20 cellular contexts compared by ENCODE assay signal in the genomic region with DNA sequence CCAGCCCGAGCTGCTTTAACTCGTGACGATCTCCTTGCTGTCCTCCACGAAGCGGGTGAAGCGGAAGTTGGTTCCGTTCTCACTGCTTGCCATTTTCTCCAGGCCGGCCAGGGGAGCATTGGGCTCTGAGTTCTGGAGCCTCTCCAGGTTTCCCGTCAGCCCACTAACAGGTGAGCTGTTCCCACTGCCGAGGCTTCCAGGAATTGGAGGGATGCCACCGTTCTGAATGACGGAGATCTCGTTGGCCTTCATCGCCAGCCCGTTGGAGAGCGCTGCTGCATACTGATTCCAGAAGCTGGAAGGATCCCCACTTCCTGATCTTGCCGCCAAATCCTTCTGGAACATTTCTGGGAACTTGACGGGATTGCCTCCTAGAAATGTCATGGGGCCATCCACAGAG. TPM values are rescaled to one million over a fixed set of nuclear protein-coding genes. Genes with fewer than 3 reads are reported as not detected.
DNase-seq lines count a peak whose midpoint lies in the region; ATAC-seq, FAIRE-seq and TF ChIP-seq lines count a peak whose summit lies in the region.
"Had no signal": no experiment of that assay in that cellular context is flagged by ENCODE, and none has a peak within 500 bp of the region (broad histone marks: within the 10 kb centered on the region; RNA-seq: fewer than 3 reads in every experiment).

No MANE protein-coding gene starts in this region.

- peaks cover 94% of the 10 kb centered on the region for H3K4me1 Mint-ChIP-seq in nephron progenitor cell
- H3K4me1 Mint-ChIP-seq in activated T-helper 1 cell treated with anti-CD3 and anti-CD28 coated beads, Interleukin-12 subunit alpha, Interleukin-12 subunit beta, Interleukin-2, Interleukin-4 antibody, amounts not matched to agents 30 ng/mL and 10 ng/mL and 1 ng/mL, durations not matched to agents 14 hours and 24 hours and 36 hours (ENCODE audit: low read depth), result no peaks in the 10 kb centered on the region

- FAIRE-seq in H54 (lab: Jason Lieb, UNC), result no peak
- FAIRE-seq: D721Med had no signal

- peaks cover 3% of the 10 kb centered on the region for H3K27me3 Mint-ChIP-seq in nephron progenitor cell (ENCODE audit: low read depth, poor library complexity)
- H3K27me3 Mint-ChIP-seq in activated T-helper 1 cell treated with anti-CD3 and anti-CD28 coated beads, Interleukin-12 subunit alpha, Interleukin-12 subunit beta, Interleukin-2, Interleukin-4 antibody, amounts not matched to agents 30 ng/mL and 10 ng/mL and 1 ng/mL, durations not matched to agents 14 hours and 24 hours and 36 hours (ENCODE audit: insufficient read depth), result peaks cover 17% of the 10 kb centered on the region

- no peak for TF ChIP-seq CTCF in nephron progenitor cell (IDR thresholded peaks at IDR 0.05)

- peak overlapping the region; percentile 50 for H3K4me3 Mint-ChIP-seq in nephron progenitor cell
- no peak overlapping the region for H3K4me3 Mint-ChIP-seq in activated T-helper 1 cell treated with anti-CD3 and anti-CD28 coated beads, Interleukin-12 subunit alpha, Interleukin-12 subunit beta, Interleukin-2, Interleukin-4 antibody, amounts not matched to agents 30 ng/mL and 10 ng/mL and 1 ng/mL, durations not matched to agents 14 hours and 24 hours and 36 hours
- H3K4me3 Mint-ChIP-seq: CD4-positive, alpha-beta T cell had no signal

- H3K27ac Mint-ChIP-seq in nephron progenitor cell, result peak overlapping the region; percentile 97
- H3K27ac Mint-ChIP-seq in activated T-helper 1 cell treated with anti-CD3 and anti-CD28 coated beads, Interleukin-12 subunit alpha, Interleukin-12 subunit beta, Interleukin-2, Interleukin-4 antibody, amounts not matched to agents 30 ng/mL and 10 ng/mL and 1 ng/mL, durations not matched to agents 14 hours and 24 hours and 36 hours, result no peak overlapping the region
- H3K27ac Mint-ChIP-seq: CD4-positive, alpha-beta T cell had no signal

- intact Hi-C loops in activated T-helper 1 cell treated with anti-CD3 and anti-CD28 coated beads, Interleukin-12 subunit alpha, Interleukin-12 subunit beta, Interleukin-2, Interleukin-4 antibody, amounts not matched to agents 30 ng/mL and 10 ng/mL and 1 ng/mL, durations not matched to agents 14 hours and 24 hours and 36 hours (cut with micrococcal nuclease), result no loop called here

- DNase-seq in C1 segment of cervical spinal cord (lab: John Stamatoyannopoulos, UW), result peak in 9 of 14 donors; percentile 16 to 86 (median 44)
- DNase-seq in amygdala (lab: John Stamatoyannopoulos, UW), result peak in 40 of 56 donors; percentile 15 to 81 (median 52)
- DNase-seq in hypothalamus (lab: John Stamatoyannopoulos, UW), result peak in 35 of 51 donors; percentile 29 to 85 (median 63)
- DNase-seq in nephron progenitor cell, result no peak
- DNase-seq in activated T-helper 1 cell treated with anti-CD3 and anti-CD28 coated beads, Interleukin-12 subunit alpha, Interleukin-12 subunit beta, Interleukin-2, Interleukin-4 antibody, amounts not matched to agents 30 ng/mL and 10 ng/mL and 1 ng/mL, durations not matched to agents 14 hours and 24 hours and 36 hours (ENCODE audit: low spot score), result no peak
- DNase-seq in H54 (ENCODE audit: insufficient read length, low spot score), result no peak
- no peak for DNase-seq in NCI-H2171 (lab: John Stamatoyannopoulos, UW)
- DNase-seq: AML-193; CD4-positive, alpha-beta T cell; DND-41; GOT3; KG1; NCI-H1105; NCI-H187; NCI-H2171 treated with DMSO at 0.1 percent for 48 hours; NCI-H510A; SIG-M5 had no signal

- ATAC-seq in HG02870 (IDR thresholded peaks at IDR 0.05; ENCODE audit: unreplicated experiment), result no peak

- H3K9me3 Mint-ChIP-seq in nephron progenitor cell, result no peaks in the 10 kb centered on the region
- no peaks in the 10 kb centered on the region for H3K9me3 Mint-ChIP-seq in activated T-helper 1 cell treated with anti-CD3 and anti-CD28 coated beads, Interleukin-12 subunit alpha, Interleukin-12 subunit beta, Interleukin-2, Interleukin-4 antibody, amounts not matched to agents 30 ng/mL and 10 ng/mL and 1 ng/mL, durations not matched to agents 14 hours and 24 hours and 36 hours

- no peak for TF ChIP-seq POLR2A in H54 (IDR thresholded peaks at IDR 0.05; ENCODE audit: low read depth, low read length)

- peaks cover 65% of the 10 kb centered on the region for H3K36me3 Mint-ChIP-seq in nephron progenitor cell (ENCODE audit: low read depth)
- no peaks in the 10 kb centered on the region for H3K36me3 Mint-ChIP-seq in activated T-helper 1 cell treated with anti-CD3 and anti-CD28 coated beads, Interleukin-12 subunit alpha, Interleukin-12 subunit beta, Interleukin-2, Interleukin-4 antibody, amounts not matched to agents 30 ng/mL and 10 ng/mL and 1 ng/mL, durations not matched to agents 14 hours and 24 hours and 36 hours (ENCODE audit: low read depth)

RNA-seq across cellular contexts. Expression of a gene that starts 14.0 kb away (rescaled TPM):
- total RNA-seq in activated T-helper 1 cell treated with anti-CD3 and anti-CD28 coated beads, Interleukin-12 subunit alpha, Interleukin-12 subunit beta, Interleukin-2, Interleukin-4 antibody, amounts not matched to agents 30 ng/mL and 10 ng/mL and 1 ng/mL, durations not matched to agents 14 hours and 24 hours and 36 hours, result not detected in 2 replicates
- total RNA-seq: CD4-positive, alpha-beta T cell; MCF 10A had no signal

Comparison
In these comparisons a context has a peak if more than half of its experiments do, and no peak if none do; other contexts are left out.
1. DNase-seq: peak in C1 segment of cervical spinal cord (9 of 14), amygdala (40 of 56) and hypothalamus (35 of 51); none in nephron progenitor cell (single experiment), activated T-helper 1 cell treated with anti-CD3 and anti-CD28 coated beads, Interleukin-12 subunit alpha, Interleukin-12 subunit beta, Interleukin-2, Interleukin-4 antibody, amounts not matched to agents 30 ng/mL and 10 ng/mL and 1 ng/mL, durations not matched to agents 14 hours and 24 hours and 36 hours (single experiment), H54 (single experiment) and NCI-H2171 (single experiment).